In the genomic region with DNA sequence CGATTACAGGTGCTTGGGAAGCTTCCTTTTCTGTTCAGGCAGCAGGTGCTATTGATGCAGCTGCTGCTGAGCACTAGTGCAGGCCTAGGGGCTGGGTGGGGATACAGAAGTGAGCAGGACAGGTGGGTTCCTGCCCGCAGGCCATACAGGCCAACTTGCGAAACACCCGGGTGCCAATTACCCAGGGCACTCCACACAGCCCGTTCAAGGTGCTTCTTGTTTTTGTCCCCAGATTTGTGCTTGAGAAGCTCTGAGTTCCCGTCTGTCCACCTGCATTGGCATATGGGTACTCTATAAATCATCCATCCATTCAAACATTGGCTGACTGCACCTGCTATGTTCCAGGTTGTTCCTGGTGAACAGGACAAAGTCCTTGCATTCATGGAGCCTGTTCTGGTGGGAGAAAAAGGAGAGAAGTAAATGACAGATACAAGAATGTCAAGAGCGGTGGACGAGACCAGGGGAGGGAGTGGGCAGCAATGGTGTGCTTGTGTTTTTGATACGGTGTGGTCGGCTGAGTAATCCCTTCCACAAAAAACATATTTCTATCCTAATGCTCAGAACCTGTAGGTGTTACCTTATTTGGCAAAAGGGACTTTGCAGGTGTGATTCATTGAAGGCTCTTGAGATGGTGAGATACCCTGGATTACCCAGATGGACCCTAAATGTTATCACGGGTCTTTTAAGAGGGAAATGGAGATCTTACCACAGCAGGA, we compare ENCODE assay signal across 1 cellular context.
TF ChIP-seq lines count a peak whose summit lies in the region.

No MANE protein-coding gene starts in this region.

TF ChIP-seq in IMR-90, 13 proteins besides CTCF, POLR2A, EP300 and RAD21 (continued from another document):
- TF ChIP-seq, protein P1, sequence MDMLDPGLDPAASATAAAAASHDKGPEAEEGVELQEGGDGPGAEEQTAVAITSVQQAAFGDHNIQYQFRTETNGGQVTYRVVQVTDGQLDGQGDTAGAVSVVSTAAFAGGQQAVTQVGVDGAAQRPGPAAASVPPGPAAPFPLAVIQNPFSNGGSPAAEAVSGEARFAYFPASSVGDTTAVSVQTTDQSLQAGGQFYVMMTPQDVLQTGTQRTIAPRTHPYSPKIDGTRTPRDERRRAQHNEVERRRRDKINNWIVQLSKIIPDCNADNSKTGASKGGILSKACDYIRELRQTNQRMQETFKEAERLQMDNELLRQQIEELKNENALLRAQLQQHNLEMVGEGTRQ (IDR thresholded peaks at IDR 0.05; ENCODE audit: low read depth, low read length) = no peak
- TF ChIP-seq NFE2L2 (IDR thresholded peaks at IDR 0.05; ENCODE audit: low read depth, low read length) (no peak), MAFK (IDR thresholded peaks at IDR 0.05; ENCODE audit: low read depth, low read length) (no peak), CHD1 (IDR thresholded peaks at IDR 0.05; ENCODE audit: low read depth, low read length) (no peak)
